Comparison of ENCODE assay signal across 9 cellular contexts in the genomic region with DNA sequence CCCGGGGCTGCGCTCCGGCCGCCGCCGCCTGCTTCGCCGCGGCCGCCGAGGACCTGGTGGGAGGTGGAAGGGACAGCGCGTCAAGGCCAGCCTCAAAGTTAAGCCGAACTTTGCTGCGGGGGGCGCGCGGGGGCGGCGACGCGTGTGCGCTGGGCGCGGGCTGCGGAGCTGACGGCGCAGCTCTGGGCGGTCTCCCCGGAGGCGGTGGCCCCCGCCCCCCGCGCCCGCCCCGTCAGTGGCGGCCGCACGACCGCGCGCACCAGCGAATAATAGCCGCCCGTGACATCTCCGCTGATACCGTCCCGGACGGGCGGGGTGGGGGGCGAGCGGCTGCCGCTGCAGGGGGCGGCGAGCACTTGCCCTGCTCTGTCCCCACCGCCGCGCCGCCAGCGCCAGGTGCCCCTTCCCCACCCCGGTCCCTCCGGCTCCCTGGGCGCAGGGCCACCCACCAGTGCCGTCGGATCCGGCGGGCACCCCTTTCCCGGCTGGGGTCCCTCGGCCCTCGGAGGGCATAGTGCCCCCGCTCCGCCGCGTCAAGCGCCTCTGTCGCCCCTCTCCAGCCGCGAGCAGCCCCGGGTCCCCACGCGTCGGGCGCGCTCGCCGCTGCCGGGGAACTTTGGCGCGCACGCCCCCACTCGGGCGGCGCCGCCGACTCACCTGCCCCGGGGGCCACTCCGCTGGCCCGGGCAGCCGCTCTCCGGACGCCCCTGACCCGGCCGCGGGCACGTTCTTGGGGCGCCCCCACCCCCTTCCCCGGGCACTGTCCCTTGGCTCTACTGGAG. TPM values are rescaled to one million over a fixed set of nuclear protein-coding genes. Genes with fewer than 3 reads are reported as not detected.
DNase-seq lines count a peak whose midpoint lies in the region; ATAC-seq and TF ChIP-seq lines count a peak whose summit lies in the region.
"Had no signal": no experiment of that assay in that cellular context is flagged by ENCODE, and none has a peak within 500 bp of the region (broad histone marks: within the 10 kb centered on the region; RNA-seq: fewer than 3 reads in every experiment).

No MANE protein-coding gene starts in this region.

- peak overlapping the region in 1 of 7 donors; percentile 54 for H3K27ac Mint-ChIP-seq in CD14-positive monocyte

- H3K4me1 Mint-ChIP-seq in CD14-positive monocyte, result peaks cover 51% of the 10 kb centered on the region
- H3K4me1 Mint-ChIP-seq in activated T-cell treated with anti-CD3 and anti-CD28 coated beads, Interleukin-2, amount 50 U/mL, for 4 hours (ENCODE audit: low read depth), result peaks cover 26% of the 10 kb centered on the region

- H3K9me3 ChIP-seq in left ventricle myocardium inferior (replicated peaks), result no peaks in the 10 kb centered on the region

- H3K27ac ChIP-seq in left ventricle myocardium inferior (replicated peaks), result peak overlapping the region; percentile 99

- H3K4me1 ChIP-seq in left ventricle myocardium inferior, result peaks cover 75% of the 10 kb centered on the region

- TF ChIP-seq CTCF in CD14-positive monocyte (IDR thresholded peaks at IDR 0.05), result no peak
- TF ChIP-seq CTCF in left ventricle myocardium inferior (IDR thresholded peaks at IDR 0.05; ENCODE audit: borderline replicate concordance), result peak; percentile 16

- peaks cover 12% of the 10 kb centered on the region for H3K27me3 ChIP-seq in left ventricle myocardium inferior (ENCODE audit: low read depth)

- intact Hi-C loops in CD14-positive monocyte (cut with micrococcal nuclease), result loop anchor here (5.0 to 10.0 kb wide), 4 partner anchors 40 to 1078 kb away; partner anchors contain the start of genes PRRC2B (in 1 of the 2) and SETX (in 1 of the 2)
- intact Hi-C loops in left ventricle myocardium inferior (cut with micrococcal nuclease), result loop anchor here (2.0 kb wide), 1 partner anchor 22 kb away; no protein-coding TSS in a partner anchor

- no peak for DNase-seq in CD14-positive monocyte (ENCODE audit: low spot score)
- no peak for DNase-seq in activated T-cell treated with anti-CD3 and anti-CD28 coated beads, Interleukin-2, amount 50 U/mL, for 4 hours
- DNase-seq in left ventricle myocardium inferior, result no peak
- peak; percentile 53 for DNase-seq in stimulated activated CD8-positive, alpha-beta memory T cell treated with anti-CD3 and anti-CD28 coated beads, Interleukin-4, amount 100 ng/mL, for 48 hours
- DNase-seq in midbrain (lab: John Stamatoyannopoulos, UW), result no peak

- peak overlapping the region; percentile 96 for H3K4me3 ChIP-seq in left ventricle myocardium inferior

- H3K36me3 ChIP-seq in left ventricle myocardium inferior, result no peaks in the 10 kb centered on the region

- H3K4me3 Mint-ChIP-seq in CD14-positive monocyte, result peak overlapping the region; percentile 46 to 69
- H3K4me3 Mint-ChIP-seq in activated T-cell treated with anti-CD3 and anti-CD28 coated beads, Interleukin-2, amount 50 U/mL, for 4 hours, result peak overlapping the region; percentile 59

- H3K36me3 Mint-ChIP-seq in CD14-positive monocyte, result peaks cover 7% of the 10 kb centered on the region in 2 donors
- H3K36me3 Mint-ChIP-seq in activated T-cell treated with anti-CD3 and anti-CD28 coated beads, Interleukin-2, amount 50 U/mL, for 4 hours (ENCODE audit: insufficient read depth), result no peaks in the 10 kb centered on the region

- H3K9me3 Mint-ChIP-seq in CD14-positive monocyte, result peaks cover 0 to 3% (median under 1%) of the 10 kb centered on the region in 7 donors
- no peaks in the 10 kb centered on the region for H3K9me3 Mint-ChIP-seq in activated T-cell treated with anti-CD3 and anti-CD28 coated beads, Interleukin-2, amount 50 U/mL, for 4 hours
- H3K9me3 Mint-ChIP-seq: neural crest cell had no signal

- H3K27me3 Mint-ChIP-seq in CD14-positive monocyte (ENCODE audit: low read depth in 3 of 3), result peaks cover 13 to 18% (median 17%) of the 10 kb centered on the region in 3 donors
- peaks cover 5% of the 10 kb centered on the region for H3K27me3 Mint-ChIP-seq in activated T-cell treated with anti-CD3 and anti-CD28 coated beads, Interleukin-2, amount 50 U/mL, for 4 hours (ENCODE audit: low read depth)

- ATAC-seq in HG02763 (IDR thresholded peaks at IDR 0.05; ENCODE audit: unreplicated experiment) (peak; percentile 7), GM19397 (IDR thresholded peaks at IDR 0.05; ENCODE audit: unreplicated experiment) (no peak), GM18861 (IDR thresholded peaks at IDR 0.05; ENCODE audit: unreplicated experiment) (no peak)
- peak; percentile 46 for ATAC-seq in activated T-cell treated with anti-CD3 and anti-CD28 coated beads, Interleukin-2, amount 50 U/mL, for 4 hours

RNA-seq across cellular contexts. Expression of gene FAM78A, which starts 0.8 kb away (rescaled TPM):
- 1 to 10 TPM; 6.4 to 7.2 TPM for polyA plus RNA-seq in CD14-positive monocyte
- total RNA-seq in activated T-cell treated with anti-CD3 and anti-CD28 coated beads, Interleukin-2, amount 50 U/mL, for 4 hours, result 10 to 100 TPM; 24.1 to 31.3 (median 29.8) TPM
- 47.3 TPM for total RNA-seq in left ventricle myocardium inferior

RNA-seq across cellular contexts. Expression of gene PLPP7, which starts 12.4 kb away (rescaled TPM):
- polyA plus RNA-seq in CD14-positive monocyte, result 1 to 10 TPM; 1.5 to 3.1 TPM
- not detected for total RNA-seq in activated T-cell treated with anti-CD3 and anti-CD28 coated beads, Interleukin-2, amount 50 U/mL, for 4 hours
- total RNA-seq in left ventricle myocardium inferior, result 120 TPM

Comparison
In these comparisons a context has a peak if more than half of its experiments do, and no peak if none do; other contexts are left out.
1. ATAC-seq: peak in HG02763 (single experiment) and activated T-cell treated with anti-CD3 and anti-CD28 coated beads, Interleukin-2, amount 50 U/mL, for 4 hours (2 of 2); none in GM19397 (single experiment) and GM18861 (single experiment).
2. RNA of gene PLPP7, which starts 12.4 kb away (total RNA-seq): 120 TPM in left ventricle myocardium inferior (single experiment); not detected in activated T-cell treated with anti-CD3 and anti-CD28 coated beads, Interleukin-2, amount 50 U/mL, for 4 hours; every median in the first group is over 100 times any median in the second.